In the genomic region with DNA sequence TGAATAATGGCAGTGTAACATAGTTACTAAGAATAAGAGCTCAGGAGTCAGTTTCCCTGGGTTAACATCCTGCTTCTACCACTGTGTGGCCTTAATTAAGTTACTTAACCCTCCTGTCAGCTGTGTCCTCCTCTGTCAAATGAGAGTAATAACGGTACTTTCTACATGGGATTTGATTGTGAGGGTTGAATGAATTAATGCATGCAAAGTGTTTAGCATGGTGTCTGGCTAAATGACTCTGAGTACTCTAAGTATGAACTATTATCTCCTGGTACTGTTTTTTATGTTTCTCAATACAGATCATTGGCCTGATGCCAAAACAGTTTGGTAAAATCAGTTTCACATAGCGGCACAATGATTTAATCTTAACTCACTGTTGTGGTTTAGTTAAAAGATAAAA, we compare ENCODE assay signal across 16 cellular contexts. TPM values are rescaled to one million over a fixed set of nuclear protein-coding genes. Genes with fewer than 3 reads are reported as not detected.
A peak's percentile ranks its signal among the peaks of the same experiment; 100 is the strongest.
DNase-seq lines count a peak whose midpoint lies in the region; ATAC-seq and TF ChIP-seq lines count a peak whose summit lies in the region.
"Had no signal": no experiment of that assay in that cellular context is flagged by ENCODE, and none has a peak within 500 bp of the region (broad histone marks: within the 10 kb centered on the region; RNA-seq: fewer than 3 reads in every experiment).

No MANE protein-coding gene starts in this region.

- H3K9me3 ChIP-seq in fibroblast of lung (ENCODE audit: control insufficient read depth, insufficient read depth, low read depth, low read length) = no peaks in the 10 kb centered on the region
- H3K9me3 ChIP-seq: testis had no signal

- no peak overlapping the region for H2AFZ ChIP-seq in fibroblast of lung (ENCODE audit: low read length)
- H2AFZ ChIP-seq: parathyroid adenoma had no signal

- H3K4me3 Mint-ChIP-seq in T-cell = no peak overlapping the region
- no peak overlapping the region for H3K4me3 Mint-ChIP-seq in stimulated activated naive CD8-positive, alpha-beta T cell treated with anti-CD3 and anti-CD28 coated beads, Interleukin-15, amount 100 ng/mL, for 72 hours

- DNase-seq in activated naive CD4-positive, alpha-beta T cell treated with anti-CD3 and anti-CD28 coated beads, Interleukin-2, amount 50 U/mL, for 72 hours (ENCODE audit: low spot score in 2 of 2) = peak in 1 of 2 donors; percentile 17
- DNase-seq in activated naive CD4-positive, alpha-beta T cell treated with Interleukin-2 at 50 U/mL for 16 hours = no peak
- DNase-seq in T-cell = no peak
- DNase-seq in fibroblast of lung (ENCODE audit: low read depth in 2 of 2) = peak; percentile 52 to 56
- DNase-seq in stimulated activated naive CD8-positive, alpha-beta T cell treated with anti-CD3 and anti-CD28 coated beads, Interleukin-15, amount 100 ng/mL, for 72 hours = peak in 1 of 2 donors; percentile 3
- no peak for DNase-seq in nucleus accumbens (lab: John Stamatoyannopoulos, UW)
- DNase-seq in stimulated activated CD4-positive, alpha-beta T cell treated with anti-CD3 and anti-CD28 coated beads, Interleukin-15, amount 100 ng/mL, for 24 hours = no peak
- DNase-seq: activated CD4-positive, CD25-positive, alpha-beta regulatory T cell; amygdala; GDM1; NCI-H2029; testis had no signal

- no peak overlapping the region for H3K4me3 ChIP-seq in fibroblast of lung (replicated peaks in 1 of 4; ENCODE audit: control extremely low read depth in 1 of 4, insufficient read depth in 1 of 4, low read depth in 3 of 4, low read length in 4 of 4)
- H3K4me3 ChIP-seq: testis had no signal

- H3K4me1 ChIP-seq in fibroblast of lung (ENCODE audit: control insufficient read depth, extremely low read depth, insufficient read depth, low read length) = no peaks in the 10 kb centered on the region
- H3K4me1 ChIP-seq: parathyroid adenoma, testis had no signal

- no peaks in the 10 kb centered on the region for H3K9me3 Mint-ChIP-seq in activated naive CD4-positive, alpha-beta T cell treated with anti-CD3 and anti-CD28 coated beads, Interleukin-2, amount 50 U/mL, for 72 hours
- no peaks in the 10 kb centered on the region for H3K9me3 Mint-ChIP-seq in T-cell
- H3K9me3 Mint-ChIP-seq in stimulated activated naive CD8-positive, alpha-beta T cell treated with anti-CD3 and anti-CD28 coated beads, Interleukin-15, amount 100 ng/mL, for 72 hours = no peaks in the 10 kb centered on the region

- no peaks in the 10 kb centered on the region for H4K20me1 ChIP-seq in fibroblast of lung (ENCODE audit: control insufficient read depth, extremely low read depth, insufficient read depth, low read length)

- H3K36me3 ChIP-seq in fibroblast of lung (ENCODE audit: control insufficient read depth, insufficient read depth, low read length) = no peaks in the 10 kb centered on the region

- H3K4me2 ChIP-seq in fibroblast of lung (ENCODE audit: extremely low read depth, insufficient read depth, low read length) = no peak overlapping the region

- peaks cover 1% of the 10 kb centered on the region for H3K79me2 ChIP-seq in fibroblast of lung (ENCODE audit: control insufficient read depth, insufficient read depth, low read length)

- peaks cover 49 to 63% (median 50%) of the 10 kb centered on the region in 3 donors for H3K4me1 Mint-ChIP-seq in T-cell
- H3K4me1 Mint-ChIP-seq in stimulated activated naive CD8-positive, alpha-beta T cell treated with anti-CD3 and anti-CD28 coated beads, Interleukin-15, amount 100 ng/mL, for 72 hours = peaks cover 46% of the 10 kb centered on the region

- H3K27me3 Mint-ChIP-seq in T-cell = no peaks in the 10 kb centered on the region
- no peaks in the 10 kb centered on the region for H3K27me3 Mint-ChIP-seq in stimulated activated naive CD8-positive, alpha-beta T cell treated with anti-CD3 and anti-CD28 coated beads, Interleukin-15, amount 100 ng/mL, for 72 hours

- ATAC-seq in activated naive CD4-positive, alpha-beta T cell treated with anti-CD3 and anti-CD28 coated beads, Interleukin-2, amount 50 U/mL, for 72 hours = peak; percentile 83 to 92
- ATAC-seq in T-cell (replicated peaks in 1 of 4) (peak in 3 of 4 experiments; percentile 19 to 50 (median 49)), GM21529 (IDR thresholded peaks at IDR 0.05; ENCODE audit: unreplicated experiment) (no peak)
- peak; percentile 92 for ATAC-seq in stimulated activated naive CD8-positive, alpha-beta T cell treated with anti-CD3 and anti-CD28 coated beads, Interleukin-15, amount 100 ng/mL, for 72 hours

- no peak overlapping the region for H3K27ac ChIP-seq in fibroblast of lung (ENCODE audit: insufficient read depth, low read length)
- H3K27ac ChIP-seq: parathyroid adenoma, testis had no signal

- H3K9ac ChIP-seq in fibroblast of lung (ENCODE audit: insufficient read depth, low read length) = no peak overlapping the region
- H3K9ac ChIP-seq: parathyroid adenoma had no signal

- CTCF ChIA-PET in T-cell (lab: Charles Lee) = interaction anchor here in 1 of 2 donors (0.5 kb wide), 1 partner anchor 9 kb away, joined by 4 read pairs; no protein-coding TSS in a partner anchor

- no peak for TF ChIP-seq CTCF in fibroblast of lung (conservative IDR thresholded peaks at IDR 0.05 in 1 of 2, IDR thresholded peaks at IDR 0.05 in 1 of 2; ENCODE audit: low read depth in 1 of 2, low read length in 2 of 2)

- POLR2A ChIA-PET in T-cell (lab: Charles Lee) = interaction anchor here (0.6 kb wide), 2 partner anchors 45 to 150 kb away, joined by 6 to 11 read pairs; no protein-coding TSS in a partner anchor

- H3K27me3 ChIP-seq in fibroblast of lung (ENCODE audit: control insufficient read depth, insufficient read depth, low read length) = no peaks in the 10 kb centered on the region
- H3K27me3 ChIP-seq: testis had no signal

- H3K27ac Mint-ChIP-seq in activated naive CD4-positive, alpha-beta T cell treated with anti-CD3 and anti-CD28 coated beads, Interleukin-2, amount 50 U/mL, for 72 hours = peak overlapping the region; percentile 44 to 68
- peak overlapping the region; percentile 19 to 65 for H3K27ac Mint-ChIP-seq in T-cell
- H3K27ac Mint-ChIP-seq in stimulated activated naive CD8-positive, alpha-beta T cell treated with anti-CD3 and anti-CD28 coated beads, Interleukin-15, amount 100 ng/mL, for 72 hours = no peak overlapping the region

- peaks cover 6 to 46% of the 10 kb centered on the region in 2 donors for H3K36me3 Mint-ChIP-seq in activated naive CD4-positive, alpha-beta T cell treated with anti-CD3 and anti-CD28 coated beads, Interleukin-2, amount 50 U/mL, for 72 hours
- H3K36me3 Mint-ChIP-seq in T-cell = peaks cover 28% of the 10 kb centered on the region

RNA-seq across cellular contexts. Expression of gene ZNF131, which starts 19.6 kb away (rescaled TPM):
- 10 to 100 TPM; 23.8 to 42.9 TPM for total RNA-seq in activated naive CD4-positive, alpha-beta T cell treated with anti-CD3 and anti-CD28 coated beads, Interleukin-2, amount 50 U/mL, for 72 hours
- total RNA-seq in T-cell (10 to 100 TPM; 62.0 to 71.9 (median 67.5) TPM), fibroblast of lung (31.1 and 37.5 TPM in 2 replicates)
- polyA plus RNA-seq in fibroblast of lung = 33.2 and 38.6 TPM in 2 replicates
- polyA plus RNA-seq in fibroblast of lung (2012) = 19.6 and 23.0 TPM in 2 replicates
- 5.1 and 22.9 TPM in 2 replicates for polyA minus RNA-seq in fibroblast of lung (ENCODE audit: low replicate concordance)

RNA-seq across cellular contexts. Expression of gene NIM1K, which starts 51.7 kb away (rescaled TPM):
- 1 to 10 TPM in 1 of 2 donors, under 1 TPM in 1; 0.14 to 2.3 TPM for total RNA-seq in activated naive CD4-positive, alpha-beta T cell treated with anti-CD3 and anti-CD28 coated beads, Interleukin-2, amount 50 U/mL, for 72 hours
- total RNA-seq in T-cell (under 1 TPM in 4 of 5 donors, not detected in 1; 0.41 to 0.89 (median 0.73) TPM), fibroblast of lung (7.7 and 14.7 TPM in 2 replicates)
- 1.7 and 1.8 TPM in 2 replicates for polyA plus RNA-seq in fibroblast of lung
- 1.9 TPM in 2 replicates for polyA plus RNA-seq in fibroblast of lung (2012)
- polyA minus RNA-seq in fibroblast of lung (ENCODE audit: low replicate concordance) = 2.2 and 2.7 TPM in 2 replicates
- total RNA-seq: glomerular endothelial cell, NCI-H460 had no signal

Comparison
In these comparisons a context has a peak if more than half of its experiments do, and no peak if none do; other contexts are left out.
1. DNase-seq: peak in fibroblast of lung (2 of 2); none in activated naive CD4-positive, alpha-beta T cell treated with Interleukin-2 at 50 U/mL for 16 hours (single experiment), T-cell (0 of 34), nucleus accumbens (0 of 56) and stimulated activated CD4-positive, alpha-beta T cell treated with anti-CD3 and anti-CD28 coated beads, Interleukin-15, amount 100 ng/mL, for 24 hours (single experiment).
2. H3K27ac Mint-ChIP-seq: peak in activated naive CD4-positive, alpha-beta T cell treated with anti-CD3 and anti-CD28 coated beads, Interleukin-2, amount 50 U/mL, for 72 hours (2 of 2) and T-cell (2 of 2); none in stimulated activated naive CD8-positive, alpha-beta T cell treated with anti-CD3 and anti-CD28 coated beads, Interleukin-15, amount 100 ng/mL, for 72 hours (0 of 2).